In the genomic region with DNA sequence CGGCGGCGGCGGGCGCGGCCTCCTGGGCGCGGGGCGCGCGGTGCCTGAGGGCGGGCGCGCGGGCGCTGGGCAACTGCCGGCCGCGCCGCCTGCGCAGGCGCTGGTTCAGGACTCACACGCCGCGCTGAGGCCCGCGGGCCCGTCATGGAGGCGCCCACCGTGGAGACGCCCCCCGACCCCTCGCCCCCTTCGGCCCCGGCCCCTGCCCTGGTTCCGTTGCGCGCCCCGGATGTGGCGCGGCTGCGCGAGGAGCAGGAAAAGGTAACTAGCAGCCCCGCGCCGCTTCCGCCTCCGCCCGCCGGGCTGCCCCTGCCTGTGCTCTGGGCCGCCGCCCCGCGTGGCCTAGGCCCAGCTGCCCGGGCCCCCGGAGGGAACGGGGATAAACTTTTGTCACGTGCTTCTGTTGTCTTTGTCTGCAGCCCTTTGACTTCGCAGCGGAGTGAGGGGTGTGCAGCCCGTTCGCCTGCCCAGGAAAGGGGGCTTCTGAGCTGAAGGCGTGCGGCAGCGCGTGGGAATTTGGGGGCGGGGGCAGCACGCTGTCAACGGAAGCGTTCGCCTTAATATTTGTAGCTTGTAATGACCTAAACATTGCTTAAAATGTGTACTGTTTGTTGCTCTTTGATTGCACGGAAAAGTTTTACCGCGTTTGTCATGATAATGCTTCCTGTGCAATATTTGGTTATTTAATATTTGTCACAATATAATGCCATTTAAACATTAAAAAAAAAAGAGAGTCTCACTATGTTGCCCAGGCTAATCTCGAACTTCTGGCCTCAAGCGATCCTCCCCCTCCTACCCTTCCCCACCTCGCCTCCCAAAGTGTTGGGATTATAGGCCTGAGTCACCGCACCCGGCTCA, we compare ENCODE assay signal across 8 cellular contexts. TPM values are rescaled to one million over a fixed set of nuclear protein-coding genes. Genes with fewer than 3 reads are reported as not detected.
DNase-seq lines count a peak whose midpoint lies in the region; ATAC-seq and TF ChIP-seq lines count a peak whose summit lies in the region.

No MANE protein-coding gene starts in this region.

- H3K9me3 ChIP-seq in CD4-positive, alpha-beta T cell (ENCODE audit: control insufficient read depth, low read length), result no peaks in the 10 kb centered on the region
- H3K9me3 ChIP-seq in PC-3 (ENCODE audit: low read length), result no peaks in the 10 kb centered on the region
- H3K9me3 ChIP-seq in subcutaneous abdominal adipose tissue (ENCODE audit: control insufficient read depth in 5 of 5, low read length in 5 of 5), result no peaks in the 10 kb centered on the region

- peaks cover 61% of the 10 kb centered on the region for H3K4me1 Mint-ChIP-seq in CD4-positive, alpha-beta T cell (ENCODE audit: low read depth)
- H3K4me1 Mint-ChIP-seq in activated T-cell treated with anti-CD3 and anti-CD28 coated beads, Interleukin-2, amount 50 U/mL, for 72 hours (ENCODE audit: low read depth), result peaks cover 55% of the 10 kb centered on the region
- peaks cover 37% of the 10 kb centered on the region for H3K4me1 Mint-ChIP-seq in neural crest cell

- H3K4me1 ChIP-seq in PC-3 (ENCODE audit: insufficient read depth, low read length), result peaks cover 15% of the 10 kb centered on the region
- peaks cover 0 to 36% (median 32%) of the 10 kb centered on the region in 5 donors for H3K4me1 ChIP-seq in subcutaneous abdominal adipose tissue (ENCODE audit: control insufficient read depth in 5 of 5, insufficient read depth in 5 of 5, low read length in 5 of 5)

- H3K36me3 Mint-ChIP-seq in CD4-positive, alpha-beta T cell (ENCODE audit: low read depth), result peaks cover 9% of the 10 kb centered on the region
- H3K36me3 Mint-ChIP-seq in activated T-cell treated with anti-CD3 and anti-CD28 coated beads, Interleukin-2, amount 50 U/mL, for 72 hours (ENCODE audit: insufficient read depth in 2 of 2), result peaks cover 0 to 3% of the 10 kb centered on the region in 2 donors
- peaks cover 7% of the 10 kb centered on the region for H3K36me3 Mint-ChIP-seq in neural crest cell (ENCODE audit: low read depth)

- H3K9me3 Mint-ChIP-seq in CD4-positive, alpha-beta T cell, result no peaks in the 10 kb centered on the region
- H3K9me3 Mint-ChIP-seq in activated T-cell treated with anti-CD3 and anti-CD28 coated beads, Interleukin-2, amount 50 U/mL, for 72 hours, result peaks cover 1 to 4% of the 10 kb centered on the region in 2 donors
- peaks cover 13% of the 10 kb centered on the region for H3K9me3 Mint-ChIP-seq in neural crest cell

- no peaks in the 10 kb centered on the region for H3K27me3 ChIP-seq in CD4-positive, alpha-beta T cell (ENCODE audit: control insufficient read depth, insufficient read depth, low read length)
- H3K27me3 ChIP-seq in PC-3 (ENCODE audit: low read length) (no peaks in the 10 kb centered on the region), subcutaneous abdominal adipose tissue (ENCODE audit: control insufficient read depth in 5 of 5, insufficient read depth in 4 of 5, low read length in 5 of 5) (no peaks in the 10 kb centered on the region)

- H3K4me3 ChIP-seq in PC-3 (ENCODE audit: low read length) (peak overlapping the region; percentile 97), fibroblast of mammary gland (ENCODE audit: control insufficient read depth, low read depth, low read length) (peak overlapping the region; percentile 92), subcutaneous abdominal adipose tissue (ENCODE audit: low read depth in 1 of 5, low read length in 5 of 5) (peak overlapping the region; percentile 71 to 92 (median 88))

- peak overlapping the region; percentile 78 for H2AFZ ChIP-seq in PC-3 (ENCODE audit: low read length)

- peak; percentile 71 for ATAC-seq in CD4-positive, alpha-beta T cell (ENCODE audit: poor library complexity)
- ATAC-seq in GM19452 (IDR thresholded peaks at IDR 0.05; ENCODE audit: unreplicated experiment) (peak; percentile 63), HG03565 (IDR thresholded peaks at IDR 0.05; ENCODE audit: unreplicated experiment) (peak; percentile 35), PC-3 (peak; percentile 81)
- peak; percentile 79 to 85 for ATAC-seq in activated T-cell treated with anti-CD3 and anti-CD28 coated beads, Interleukin-2, amount 50 U/mL, for 72 hours (replicated peaks in 1 of 2)

- no peaks in the 10 kb centered on the region for H3K9me2 ChIP-seq in PC-3 (replicated peaks; ENCODE audit: low read length)

- H3K9ac ChIP-seq in PC-3 (ENCODE audit: low read length) (peak overlapping the region; percentile 95), subcutaneous abdominal adipose tissue (ENCODE audit: low read length in 5 of 5) (peak overlapping the region; percentile 52 to 92 (median 85))

- peaks cover 52% of the 10 kb centered on the region for H3K79me2 ChIP-seq in PC-3 (ENCODE audit: low read length)

- peak overlapping the region; percentile 98 for H3K4me3 Mint-ChIP-seq in CD4-positive, alpha-beta T cell
- peak overlapping the region; percentile 94 for H3K4me3 Mint-ChIP-seq in activated T-cell treated with anti-CD3 and anti-CD28 coated beads, Interleukin-2, amount 50 U/mL, for 72 hours
- peak overlapping the region; percentile 97 for H3K4me3 Mint-ChIP-seq in neural crest cell

- DNase-seq in CD4-positive, alpha-beta T cell, result peak; percentile 52 to 75 (median 65)
- DNase-seq in PC-3, result peak; percentile 35
- DNase-seq in activated T-cell treated with anti-CD3 and anti-CD28 coated beads, Interleukin-2, amount 50 U/mL, for 72 hours, result peak; percentile 83 to 85
- peak; percentile 22 for DNase-seq in fibroblast of mammary gland (ENCODE audit: low read depth)
- peak; percentile 46 for DNase-seq in neural crest cell (ENCODE audit: low read depth, low spot score)

- CTCF ChIA-PET in CD4-positive, alpha-beta T cell (lab: Charles Lee), result interaction anchor here (1.2 to 1.9 kb wide), 2 partner anchors 98 to 226 kb away, joined by 4 read pairs; no protein-coding TSS in a partner anchor
- CTCF ChIA-PET in PC-3 (lab: Charles Lee), result interaction anchor here (0.7 kb wide), 1 partner anchor 281 kb away, joined by 4 read pairs; no protein-coding TSS in a partner anchor

- H3F3A ChIP-seq in PC-3 (ENCODE audit: low read length, unreplicated experiment), result no peaks in the 10 kb centered on the region

- H3K4me2 ChIP-seq in PC-3 (ENCODE audit: low read length), result peak overlapping the region; percentile 82

- H3K27me3 Mint-ChIP-seq in CD4-positive, alpha-beta T cell, result no peaks in the 10 kb centered on the region
- H3K27me3 Mint-ChIP-seq in activated T-cell treated with anti-CD3 and anti-CD28 coated beads, Interleukin-2, amount 50 U/mL, for 72 hours (ENCODE audit: low read depth), result no peaks in the 10 kb centered on the region
- H3K27me3 Mint-ChIP-seq in neural crest cell (ENCODE audit: low read depth), result peaks cover 12% of the 10 kb centered on the region

- POLR2A ChIA-PET in CD4-positive, alpha-beta T cell (lab: Charles Lee), result interaction anchor here (0.6 to 2.5 kb wide), 17 partner anchors 21 to 337 kb away, joined by 3 to 32 read pairs (median 5); a partner anchor contains a TSS
- POLR2A ChIA-PET in PC-3 (lab: Charles Lee; ENCODE audit: unreplicated experiment), result no interaction called here

- intact Hi-C loops in CD4-positive, alpha-beta T cell (cut with DNase I, micrococcal nuclease), result loop anchor here (2.0 to 10.0 kb wide), 6 partner anchors 98 to 728 kb away; a partner anchor contains a TSS
- intact Hi-C loops in PC-3 (cut with micrococcal nuclease), result no loop called here

- H3K27ac ChIP-seq in CD4-positive, alpha-beta T cell (ENCODE audit: low read depth, low read length), result peak overlapping the region; percentile 67
- H3K27ac ChIP-seq in PC-3 (ENCODE audit: low read length) (peak overlapping the region; percentile 30; the same call in 1 of the 2 replicates), subcutaneous abdominal adipose tissue (ENCODE audit: low read depth, low read length) (peak overlapping the region; percentile 54)

- H3K36me3 ChIP-seq in PC-3 (ENCODE audit: low read depth, low read length), result no peaks in the 10 kb centered on the region
- no peaks in the 10 kb centered on the region for H3K36me3 ChIP-seq in subcutaneous abdominal adipose tissue (ENCODE audit: control insufficient read depth in 5 of 5, insufficient read depth in 5 of 5, low read length in 5 of 5)

- no TSS peak for BruUV-seq in PC-3 (replicated peaks; lab: Mats Ljungman, UMichigan)

- H4K20me1 ChIP-seq in PC-3 (ENCODE audit: low read length), result peaks cover 31% of the 10 kb centered on the region

- H3K27ac Mint-ChIP-seq in CD4-positive, alpha-beta T cell, result peak overlapping the region; percentile 47
- H3K27ac Mint-ChIP-seq in activated T-cell treated with anti-CD3 and anti-CD28 coated beads, Interleukin-2, amount 50 U/mL, for 72 hours, result peak overlapping the region; percentile 96
- H3K27ac Mint-ChIP-seq in neural crest cell (ENCODE audit: unreplicated experiment), result peak overlapping the region; percentile 96

- TF ChIP-seq CTCF in CD4-positive, alpha-beta T cell (IDR thresholded peaks at IDR 0.05), result no peak
- TF ChIP-seq CTCF in PC-3 (conservative IDR thresholded peaks at IDR 0.05; ENCODE audit: low read depth, low read length), result no peak
- TF ChIP-seq CTCF in fibroblast of mammary gland (conservative IDR thresholded peaks at IDR 0.05; ENCODE audit: control insufficient read depth, insufficient read depth, low read depth, low read length), result no peak
- TF ChIP-seq CTCF in neural crest cell (conservative IDR thresholded peaks at IDR 0.05), result no peak

RNA-seq across cellular contexts. Expression of a gene that starts 0.6 kb away (rescaled TPM):
- 10 to 100 TPM; 50.9 to 63.6 TPM for total RNA-seq in CD4-positive, alpha-beta T cell
- 31.0 and 32.4 TPM in 2 replicates for total RNA-seq in PC-3 (2014; rRNA removed)
- 10 to 100 TPM; 63.6 to 74.6 TPM for total RNA-seq in activated T-cell treated with anti-CD3 and anti-CD28 coated beads, Interleukin-2, amount 50 U/mL, for 72 hours
- 58.6 and 59.9 TPM in 2 replicates for total RNA-seq in neural crest cell

Comparison
In these comparisons a context has a peak if more than half of its experiments do, and no peak if none do; other contexts are left out.
1. Peak in every context shown above with its lines: DNase-seq, ATAC-seq, H3K4me3 ChIP-seq and H3K27ac ChIP-seq.
2. DNase-seq: peak in every context shown above with its lines; median percentile 84 in activated T-cell treated with anti-CD3 and anti-CD28 coated beads, Interleukin-2, amount 50 U/mL, for 72 hours; 65 in CD4-positive, alpha-beta T cell; 46 in neural crest cell; 35 in PC-3; 22 in fibroblast of mammary gland.